12 cellular contexts compared by ENCODE assay signal in the genomic region with DNA sequence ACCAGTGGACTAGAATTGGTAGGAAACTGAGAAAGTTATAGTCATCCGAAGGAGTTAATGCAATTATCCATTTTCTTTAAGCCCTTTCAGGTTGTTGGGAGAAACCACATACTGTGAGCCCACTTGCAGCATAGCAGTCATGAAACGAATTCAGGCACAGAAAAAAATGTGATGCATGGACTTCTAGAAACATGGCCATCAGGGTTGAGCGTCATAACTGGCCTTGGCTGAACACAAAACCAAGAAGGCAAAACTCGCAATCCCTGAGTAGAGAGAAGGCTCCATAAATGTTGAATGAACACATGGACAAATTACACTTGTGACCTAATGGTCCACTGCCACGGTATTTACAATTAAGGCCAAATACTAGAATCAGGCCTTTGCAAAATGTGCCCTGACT.
DNase-seq lines count a peak whose midpoint lies in the region; ATAC-seq and TF ChIP-seq lines count a peak whose summit lies in the region.
"Had no signal": no experiment of that assay in that cellular context is flagged by ENCODE, and none has a peak within 500 bp of the region (broad histone marks: within the 10 kb centered on the region; RNA-seq: fewer than 3 reads in every experiment).

No MANE protein-coding gene starts in this region.

- WGBS in mammary epithelial cell (ENCODE audit: low coverage, missing lambda C conversion rate), result 96% methylated on average over 5 of the region's 5 CpGs

- no peak for TF ChIP-seq CTCF in OCI-LY3 (IDR thresholded peaks at IDR 0.05; ENCODE audit: low read depth, low read length)
- no peak for TF ChIP-seq CTCF in mammary epithelial cell (conservative IDR thresholded peaks at IDR 0.05 in 1 of 2, IDR thresholded peaks at IDR 0.05 in 1 of 2; ENCODE audit: extremely low read depth in 1 of 2, insufficient read depth in 1 of 2, low read depth in 1 of 2, low read length in 2 of 2)
- TF ChIP-seq CTCF in vagina (IDR thresholded peaks at IDR 0.05), result no peak

- in situ Hi-C loops in mammary epithelial cell (cut with MboI; ENCODE audit: low sequenced_read_pairs in 2 of 2), result no loop called here

- H3K36me3 ChIP-seq in OCI-LY3 (replicated peaks; ENCODE audit: low read depth, low read length) (no peaks in the 10 kb centered on the region), mammary epithelial cell (ENCODE audit: insufficient read depth, low read length) (no peaks in the 10 kb centered on the region), muscle layer of colon (ENCODE audit: insufficient read depth, low read length) (no peaks in the 10 kb centered on the region), vagina (no peaks in the 10 kb centered on the region)
- H3K36me3 ChIP-seq: SJCRH30 had no signal

- no peak for TF ChIP-seq POLR2A in vagina (IDR thresholded peaks at IDR 0.05)

- H3K4me1 ChIP-seq in OCI-LY3 (ENCODE audit: low read length) (peaks cover 67% of the 10 kb centered on the region), mammary epithelial cell (ENCODE audit: insufficient read depth, low read length) (peaks cover 46% of the 10 kb centered on the region), muscle layer of colon (ENCODE audit: insufficient read depth, low read length) (peaks cover 45% of the 10 kb centered on the region), vagina (peaks cover 47% of the 10 kb centered on the region)

- DNase-seq in mammary epithelial cell (no peak), vagina (ENCODE audit: extremely low spot score in 2 of 2) (peak in 1 of 2 donors; percentile 54), DMS79 (lab: John Stamatoyannopoulos, UW) (no peak)
- DNase-seq: activated T-cell treated with anti-CD3 and anti-CD28 coated beads for 4 hours, NCI-H2081 treated with DMSO at 0.1 percent for 48 hours, NCI-H774, retina had no signal

- peak overlapping the region; percentile 86 for H3K4me2 ChIP-seq in OCI-LY3 (ENCODE audit: low read length)
- H3K4me2 ChIP-seq in mammary epithelial cell (ENCODE audit: insufficient read depth, low read depth, low read length), result no peak overlapping the region

- dilution Hi-C loops in mammary epithelial cell (cut with HindIII; ENCODE audit: low sequenced_read_pairs), result loop anchor here (5.0 kb wide), 1 partner anchor 36 kb away; no protein-coding TSS in a partner anchor

- H4K20me1 ChIP-seq in OCI-LY3 (ENCODE audit: insufficient read depth, low read length) (no peaks in the 10 kb centered on the region), mammary epithelial cell (ENCODE audit: insufficient read depth, low read length) (no peaks in the 10 kb centered on the region)

- no peak for ATAC-seq in HG03521 (IDR thresholded peaks at IDR 0.05; ENCODE audit: unreplicated experiment)
- ATAC-seq in HG02885 (IDR thresholded peaks at IDR 0.05; ENCODE audit: poor library complexity, unreplicated experiment), result no peak

- H3K9ac ChIP-seq in OCI-LY3 (ENCODE audit: low read length) (peak overlapping the region; percentile 17; the same call in 1 of the 2 replicates), mammary epithelial cell (ENCODE audit: insufficient read depth, low read length) (no peak overlapping the region), muscle layer of colon (ENCODE audit: low read length) (no peak overlapping the region)

- BruUV-seq in mammary epithelial cell (replicated peaks; lab: Mats Ljungman, UMichigan), result no TSS peak

- intact Hi-C loops in mammary epithelial cell (cut with micrococcal nuclease), result loop anchor here (2.0 to 5.0 kb wide), 3 partner anchors 48 to 169 kb away; no protein-coding TSS in a partner anchor
- intact Hi-C loops in vagina (cut with DNase I), result no loop called here

- H3K27ac ChIP-seq in OCI-LY3 (ENCODE audit: low read length) (peak overlapping the region; percentile 31), mammary epithelial cell (ENCODE audit: insufficient read depth, low read depth, low read length) (peak overlapping the region; percentile 91), muscle layer of colon (ENCODE audit: low read depth, low read length) (peak overlapping the region; percentile 45), vagina (peak overlapping the region; percentile 16)
- H3K27ac ChIP-seq: SJCRH30 had no signal

- H3K27me3 ChIP-seq in OCI-LY3 (ENCODE audit: low read depth, low read length) (peaks cover 26% of the 10 kb centered on the region; the same call in 1 of the 2 replicates), mammary epithelial cell (ENCODE audit: insufficient read depth, low read length) (no peaks in the 10 kb centered on the region), muscle layer of colon (ENCODE audit: control insufficient read depth in 1 of 2, insufficient read depth in 2 of 2, low read length in 2 of 2) (no peaks in the 10 kb centered on the region), vagina (no peaks in the 10 kb centered on the region)
- H3K27me3 ChIP-seq: SJCRH30 had no signal

- H2AFZ ChIP-seq in OCI-LY3 (ENCODE audit: low read depth, low read length) (no peak overlapping the region), mammary epithelial cell (ENCODE audit: low read depth, low read length) (no peak overlapping the region)

- H3K4me3 ChIP-seq in OCI-LY3 (ENCODE audit: low read length) (no peak overlapping the region; the same call in 1 of the 2 replicates), mammary epithelial cell (replicated peaks in 1 of 3; ENCODE audit: insufficient read depth in 1 of 3, low read depth in 2 of 3, low read length in 3 of 3) (no peak overlapping the region), muscle layer of colon (ENCODE audit: low read depth in 1 of 2, low read length in 2 of 2) (no peak overlapping the region), vagina (no peak overlapping the region)
- H3K4me3 ChIP-seq: SJCRH30 had no signal

- H3K9me3 ChIP-seq in OCI-LY3 (ENCODE audit: insufficient read depth, low read length) (no peaks in the 10 kb centered on the region), mammary epithelial cell (replicated peaks; ENCODE audit: insufficient read depth, low read length) (no peaks in the 10 kb centered on the region), muscle layer of colon (ENCODE audit: low read length) (no peaks in the 10 kb centered on the region), vagina (no peaks in the 10 kb centered on the region)
- H3K9me3 ChIP-seq: SJCRH30 had no signal

- H3K79me2 ChIP-seq in OCI-LY3 (ENCODE audit: low read length) (no peaks in the 10 kb centered on the region), mammary epithelial cell (ENCODE audit: insufficient read depth, low read length) (no peaks in the 10 kb centered on the region)

- CTCF ChIA-PET in mammary epithelial cell (lab: Charles Lee; ENCODE audit: low non-redundant PET), result no interaction called here

Comparison
In these comparisons a context has a peak if more than half of its experiments do, and no peak if none do; other contexts are left out.
1. H3K27ac ChIP-seq: peak in every context shown above with its lines; median percentile 91 in mammary epithelial cell; 45 in muscle layer of colon; 31 in OCI-LY3; 16 in vagina.